ENCODE assay signal across 8 cellular contexts in the genomic region with DNA sequence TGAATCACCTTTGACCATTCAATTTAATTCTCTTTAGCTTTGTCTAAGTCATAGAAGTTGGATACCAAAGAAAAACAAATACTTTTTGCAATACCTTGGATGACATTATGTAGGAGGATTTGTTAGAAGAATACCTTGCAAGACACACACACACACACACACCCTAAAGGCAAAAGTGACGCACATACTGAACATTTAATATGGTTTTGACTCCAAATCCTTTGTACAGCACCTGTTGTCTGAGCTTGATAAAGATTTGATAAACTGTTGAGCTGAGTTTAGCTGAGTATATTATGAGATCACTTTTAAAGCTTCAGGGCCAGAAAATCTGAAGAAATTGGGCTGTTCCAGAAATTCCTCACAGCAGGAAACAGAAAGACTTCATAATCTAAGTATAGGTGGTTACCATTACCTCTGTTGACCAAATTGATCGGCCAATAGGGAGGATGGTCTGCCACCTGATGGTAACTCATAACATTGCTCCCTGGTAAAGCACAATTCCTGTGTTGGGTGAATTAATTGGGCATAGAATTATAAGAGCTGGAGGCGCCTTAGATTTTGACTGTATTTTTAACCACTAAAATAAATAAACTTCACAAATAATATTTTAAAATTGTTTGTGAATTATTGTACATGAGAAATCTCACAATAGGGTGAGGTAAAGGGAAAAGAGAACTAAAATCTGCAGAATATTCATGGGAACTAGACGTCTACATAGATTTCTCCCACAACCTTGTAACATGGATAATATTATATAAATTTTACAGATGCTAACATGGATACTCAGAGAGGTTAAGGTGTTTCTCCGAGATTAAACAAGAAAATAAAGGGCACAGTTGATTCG. TPM values are rescaled to one million over a fixed set of nuclear protein-coding genes. Genes with fewer than 3 reads are reported as not detected.
DNase-seq lines count a peak whose midpoint lies in the region; ATAC-seq and TF ChIP-seq lines count a peak whose summit lies in the region.

No MANE protein-coding gene starts in this region.

- H3K9me3 Mint-ChIP-seq in mesothelial cell of epicardium: no peaks in the 10 kb centered on the region

- DNase-seq in NCI-H1436 (lab: John Stamatoyannopoulos, UW) (peak; percentile 21), NCI-H1436 treated with DMSO at 0.1 percent for 48 hours (lab: John Stamatoyannopoulos, UW) (no peak), RKO (ENCODE audit: low spot score) (peak; percentile 29), dermis blood vessel endothelial cell (peak; percentile 74), mesothelial cell of epicardium (ENCODE audit: low spot score in 2 of 2, unreplicated experiment in 2 of 2) (no peak), occipital lobe (lab: John Stamatoyannopoulos, UW) (no peak)

- H3K4me3 Mint-ChIP-seq in mesothelial cell of epicardium: no peak overlapping the region

- H3K27me3 Mint-ChIP-seq in mesothelial cell of epicardium (ENCODE audit: low read depth): no peaks in the 10 kb centered on the region

- ATAC-seq in GM19025 (IDR thresholded peaks at IDR 0.05; ENCODE audit: low read depth, unreplicated experiment) (peak; percentile 78), HG03280 (IDR thresholded peaks at IDR 0.05; ENCODE audit: unreplicated experiment) (peak; percentile 90)

- H3K27ac Mint-ChIP-seq in mesothelial cell of epicardium: no peak overlapping the region

- peak; percentile 51 for TF ChIP-seq CTCF in mesothelial cell of epicardium (IDR thresholded peaks at IDR 0.05; ENCODE audit: unreplicated experiment)

- H3K4me1 Mint-ChIP-seq in mesothelial cell of epicardium: peaks cover 7% of the 10 kb centered on the region

- H3K36me3 Mint-ChIP-seq in mesothelial cell of epicardium: no peaks in the 10 kb centered on the region

RNA-seq across cellular contexts. Expression of a gene that starts 21.9 kb away (rescaled TPM):
- 14.5 and 16.5 TPM in 2 replicates for total RNA-seq in dermis blood vessel endothelial cell
- 22.5 to 23.5 TPM (median 23.3 TPM) in 3 replicates for total RNA-seq in mesothelial cell of epicardium
- 10.5 TPM for total RNA-seq in occipital lobe

RNA-seq across cellular contexts. Expression of a gene that starts 42.3 kb away (rescaled TPM):
- 19.7 and 30.1 TPM in 2 replicates for total RNA-seq in dermis blood vessel endothelial cell
- total RNA-seq in mesothelial cell of epicardium: 23.9 to 24.7 TPM (median 24.3 TPM) in 3 replicates
- 32.3 TPM for total RNA-seq in occipital lobe

Comparison
In these comparisons a context has a peak if more than half of its experiments do, and no peak if none do; other contexts are left out.
1. DNase-seq: peak in NCI-H1436 (single experiment), RKO (single experiment) and dermis blood vessel endothelial cell (single experiment); none in NCI-H1436 treated with DMSO at 0.1 percent for 48 hours (single experiment), mesothelial cell of epicardium (0 of 2) and occipital lobe (single experiment).